ENCODE assay signal across 1 cellular context in the genomic region with DNA sequence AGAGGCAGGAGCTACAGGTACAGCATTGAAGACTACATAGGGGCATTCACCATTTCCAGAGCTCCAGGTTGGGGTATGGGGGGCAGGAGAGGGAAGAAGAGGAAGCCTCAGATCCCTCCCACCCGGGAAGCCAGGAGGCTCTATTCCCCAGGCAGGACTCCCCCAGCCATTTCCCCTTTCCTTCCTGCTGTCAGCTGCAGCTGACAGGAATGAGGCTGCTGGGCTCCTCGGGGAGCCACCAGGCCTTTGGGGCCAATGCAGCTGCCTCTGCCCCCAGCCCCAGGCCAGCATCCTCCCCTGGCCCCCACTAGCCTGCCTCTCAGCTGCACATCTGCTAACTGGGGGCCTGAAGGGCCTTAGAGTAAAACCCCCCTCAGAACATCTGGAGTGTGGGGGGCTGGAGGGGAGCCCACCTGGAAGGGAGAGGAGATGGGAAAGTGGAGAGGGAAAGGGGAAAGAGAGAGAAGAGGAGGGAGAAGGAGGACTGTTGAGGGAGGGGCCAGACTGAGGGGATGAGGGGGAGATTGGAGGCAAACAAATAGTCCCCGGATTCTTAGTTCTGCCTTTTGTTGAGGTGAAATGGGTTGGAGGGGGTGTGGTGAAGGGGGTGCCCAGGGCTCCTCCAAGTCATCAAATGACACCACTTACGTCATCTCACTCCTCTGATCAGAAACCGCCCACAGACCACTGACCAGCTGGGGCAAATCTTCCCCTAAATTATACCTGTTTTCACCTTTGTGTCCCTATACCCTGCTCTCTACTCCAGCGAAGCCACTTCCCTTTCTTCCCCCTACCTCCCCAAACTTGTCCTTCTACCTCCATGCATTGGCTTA.
TF ChIP-seq lines count a peak whose summit lies in the region.

No MANE protein-coding gene starts in this region.

TF ChIP-seq in GM12878, 131 proteins besides CTCF, POLR2A, EP300 and RAD21 (continues in another document):
- TF ChIP-seq, protein P1, sequence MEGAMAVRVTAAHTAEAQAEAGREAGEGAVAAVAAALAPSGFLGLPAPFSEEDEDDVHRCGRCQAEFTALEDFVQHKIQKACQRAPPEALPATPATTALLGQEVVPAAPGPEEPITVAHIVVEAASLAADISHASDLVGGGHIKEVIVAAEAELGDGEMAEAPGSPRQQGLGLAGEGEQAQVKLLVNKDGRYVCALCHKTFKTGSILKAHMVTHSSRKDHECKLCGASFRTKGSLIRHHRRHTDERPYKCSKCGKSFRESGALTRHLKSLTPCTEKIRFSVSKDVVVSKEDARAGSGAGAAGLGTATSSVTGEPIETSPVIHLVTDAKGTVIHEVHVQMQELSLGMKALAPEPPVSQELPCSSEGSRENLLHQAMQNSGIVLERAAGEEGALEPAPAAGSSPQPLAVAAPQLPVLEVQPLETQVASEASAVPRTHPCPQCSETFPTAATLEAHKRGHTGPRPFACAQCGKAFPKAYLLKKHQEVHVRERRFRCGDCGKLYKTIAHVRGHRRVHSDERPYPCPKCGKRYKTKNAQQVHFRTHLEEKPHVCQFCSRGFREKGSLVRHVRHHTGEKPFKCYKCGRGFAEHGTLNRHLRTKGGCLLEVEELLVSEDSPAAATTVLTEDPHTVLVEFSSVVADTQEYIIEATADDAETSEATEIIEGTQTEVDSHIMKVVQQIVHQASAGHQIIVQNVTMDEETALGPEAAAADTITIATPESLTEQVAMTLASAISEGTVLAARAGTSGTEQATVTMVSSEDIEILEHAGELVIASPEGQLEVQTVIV (IDR thresholded peaks at IDR 0.05; ENCODE audit: borderline replicate concordance, partially characterized antibody), result no peak
- no peak for TF ChIP-seq SREBF2 (IDR thresholded peaks at IDR 0.05; ENCODE audit: low read length)
- no peak for TF ChIP-seq POLR2AphosphoS5 (IDR thresholded peaks at IDR 0.05; ENCODE audit: low read length)
- TF ChIP-seq, protein P2, sequence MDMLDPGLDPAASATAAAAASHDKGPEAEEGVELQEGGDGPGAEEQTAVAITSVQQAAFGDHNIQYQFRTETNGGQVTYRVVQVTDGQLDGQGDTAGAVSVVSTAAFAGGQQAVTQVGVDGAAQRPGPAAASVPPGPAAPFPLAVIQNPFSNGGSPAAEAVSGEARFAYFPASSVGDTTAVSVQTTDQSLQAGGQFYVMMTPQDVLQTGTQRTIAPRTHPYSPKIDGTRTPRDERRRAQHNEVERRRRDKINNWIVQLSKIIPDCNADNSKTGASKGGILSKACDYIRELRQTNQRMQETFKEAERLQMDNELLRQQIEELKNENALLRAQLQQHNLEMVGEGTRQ (IDR thresholded peaks at IDR 0.05; ENCODE audit: borderline replicate concordance, low read depth, low read length), result no peak
- no peak for TF ChIP-seq SIX5 (IDR thresholded peaks at IDR 0.05; ENCODE audit: low read depth, low read length, severe bottlenecking)
- TF ChIP-seq, protein P3, sequence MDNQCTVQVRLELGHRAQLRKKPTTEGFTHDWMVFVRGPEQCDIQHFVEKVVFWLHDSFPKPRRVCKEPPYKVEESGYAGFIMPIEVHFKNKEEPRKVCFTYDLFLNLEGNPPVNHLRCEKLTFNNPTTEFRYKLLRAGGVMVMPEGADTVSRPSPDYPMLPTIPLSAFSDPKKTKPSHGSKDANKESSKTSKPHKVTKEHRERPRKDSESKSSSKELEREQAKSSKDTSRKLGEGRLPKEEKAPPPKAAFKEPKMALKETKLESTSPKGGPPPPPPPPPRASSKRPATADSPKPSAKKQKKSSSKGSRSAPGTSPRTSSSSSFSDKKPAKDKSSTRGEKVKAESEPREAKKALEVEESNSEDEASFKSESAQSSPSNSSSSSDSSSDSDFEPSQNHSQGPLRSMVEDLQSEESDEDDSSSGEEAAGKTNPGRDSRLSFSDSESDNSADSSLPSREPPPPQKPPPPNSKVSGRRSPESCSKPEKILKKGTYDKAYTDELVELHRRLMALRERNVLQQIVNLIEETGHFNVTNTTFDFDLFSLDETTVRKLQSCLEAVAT (IDR thresholded peaks at IDR 0.05), result 0 out of 2 replicates have a peak, but pooled peaks have one; percentile 34
- TF ChIP-seq ZNF384 (IDR thresholded peaks at IDR 0.05; ENCODE audit: borderline replicate concordance, low read depth, low read length), result no peak
- no peak for TF ChIP-seq CHD1 (IDR thresholded peaks at IDR 0.05; ENCODE audit: low read depth, low read length)
- TF ChIP-seq IKZF1 (conservative IDR thresholded peaks at IDR 0.05), result no peak; the same call in 1 of the 2 replicates
- no peak for TF ChIP-seq GABPA (IDR thresholded peaks at IDR 0.05; ENCODE audit: low read depth)
- no peak for TF ChIP-seq TARDBP (IDR thresholded peaks at IDR 0.05; ENCODE audit: borderline replicate concordance)
- no peak for TF ChIP-seq RCOR1 (conservative IDR thresholded peaks at IDR 0.05; ENCODE audit: low read depth, low read length)
- no peak for TF ChIP-seq HDGF (IDR thresholded peaks at IDR 0.05)
- no peak for TF ChIP-seq ASH2L (IDR thresholded peaks at IDR 0.05; ENCODE audit: borderline replicate concordance, low read depth)
- no peak for TF ChIP-seq STAT1 (conservative IDR thresholded peaks at IDR 0.05)
- no peak for TF ChIP-seq TAF1 (IDR thresholded peaks at IDR 0.05; ENCODE audit: borderline replicate concordance, low read depth, low read length)
- TF ChIP-seq WRNIP1 (IDR thresholded peaks at IDR 0.05; ENCODE audit: borderline replicate concordance, low read depth, low read length), result no peak
- no peak for TF ChIP-seq CBX3 (IDR thresholded peaks at IDR 0.05; ENCODE audit: borderline replicate concordance, low read depth)
- TF ChIP-seq RUNX3 (IDR thresholded peaks at IDR 0.05; ENCODE audit: low read length), result 0 out of 2 replicates have a peak, but pooled peaks have one; percentile 10
- TF ChIP-seq ETV6 (conservative IDR thresholded peaks at IDR 0.05 in 1 of 2, IDR thresholded peaks at IDR 0.05 in 1 of 2; ENCODE audit: borderline replicate concordance in 1 of 2, low read depth in 1 of 2), result no peak
- TF ChIP-seq, protein P4, sequence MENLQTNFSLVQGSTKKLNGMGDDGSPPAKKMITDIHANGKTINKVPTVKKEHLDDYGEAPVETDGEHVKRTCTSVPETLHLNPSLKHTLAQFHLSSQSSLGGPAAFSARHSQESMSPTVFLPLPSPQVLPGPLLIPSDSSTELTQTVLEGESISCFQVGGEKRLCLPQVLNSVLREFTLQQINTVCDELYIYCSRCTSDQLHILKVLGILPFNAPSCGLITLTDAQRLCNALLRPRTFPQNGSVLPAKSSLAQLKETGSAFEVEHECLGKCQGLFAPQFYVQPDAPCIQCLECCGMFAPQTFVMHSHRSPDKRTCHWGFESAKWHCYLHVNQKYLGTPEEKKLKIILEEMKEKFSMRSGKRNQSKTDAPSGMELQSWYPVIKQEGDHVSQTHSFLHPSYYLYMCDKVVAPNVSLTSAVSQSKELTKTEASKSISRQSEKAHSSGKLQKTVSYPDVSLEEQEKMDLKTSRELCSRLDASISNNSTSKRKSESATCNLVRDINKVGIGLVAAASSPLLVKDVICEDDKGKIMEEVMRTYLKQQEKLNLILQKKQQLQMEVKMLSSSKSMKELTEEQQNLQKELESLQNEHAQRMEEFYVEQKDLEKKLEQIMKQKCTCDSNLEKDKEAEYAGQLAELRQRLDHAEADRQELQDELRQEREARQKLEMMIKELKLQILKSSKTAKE (IDR thresholded peaks at IDR 0.05; ENCODE audit: low read depth, poor library complexity, severe bottlenecking), result no peak
- TF ChIP-seq ESRRA (IDR thresholded peaks at IDR 0.05; ENCODE audit: low read length), result no peak
- TF ChIP-seq CREB1 (IDR thresholded peaks at IDR 0.05; ENCODE audit: low read depth), result peak; percentile 54; the same call in 1 of the 2 replicates
- no peak for TF ChIP-seq ZNF217 (IDR thresholded peaks at IDR 0.05)
- no peak for TF ChIP-seq MEF2A (IDR thresholded peaks at IDR 0.05; ENCODE audit: insufficient read depth, low read depth, low read length)
- no peak for TF ChIP-seq GATAD2B (conservative IDR thresholded peaks at IDR 0.05; ENCODE audit: low read depth)
- no peak for TF ChIP-seq SRF (IDR thresholded peaks at IDR 0.05; ENCODE audit: low read depth in 2 of 2, low read length in 2 of 2)
- TF ChIP-seq, protein P5, sequence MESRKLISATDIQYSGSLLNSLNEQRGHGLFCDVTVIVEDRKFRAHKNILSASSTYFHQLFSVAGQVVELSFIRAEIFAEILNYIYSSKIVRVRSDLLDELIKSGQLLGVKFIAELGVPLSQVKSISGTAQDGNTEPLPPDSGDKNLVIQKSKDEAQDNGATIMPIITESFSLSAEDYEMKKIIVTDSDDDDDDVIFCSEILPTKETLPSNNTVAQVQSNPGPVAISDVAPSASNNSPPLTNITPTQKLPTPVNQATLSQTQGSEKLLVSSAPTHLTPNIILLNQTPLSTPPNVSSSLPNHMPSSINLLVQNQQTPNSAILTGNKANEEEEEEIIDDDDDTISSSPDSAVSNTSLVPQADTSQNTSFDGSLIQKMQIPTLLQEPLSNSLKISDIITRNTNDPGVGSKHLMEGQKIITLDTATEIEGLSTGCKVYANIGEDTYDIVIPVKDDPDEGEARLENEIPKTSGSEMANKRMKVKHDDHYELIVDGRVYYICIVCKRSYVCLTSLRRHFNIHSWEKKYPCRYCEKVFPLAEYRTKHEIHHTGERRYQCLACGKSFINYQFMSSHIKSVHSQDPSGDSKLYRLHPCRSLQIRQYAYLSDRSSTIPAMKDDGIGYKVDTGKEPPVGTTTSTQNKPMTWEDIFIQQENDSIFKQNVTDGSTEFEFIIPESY (IDR thresholded peaks at IDR 0.05), result no peak
- no peak for TF ChIP-seq PAX5 (IDR thresholded peaks at IDR 0.05; ENCODE audit: borderline replicate concordance, low read depth, low read length)
- no peak for TF ChIP-seq NR2C2 (IDR thresholded peaks at IDR 0.05; ENCODE audit: borderline replicate concordance, control insufficient read depth, insufficient read length, low read depth)
- no peak for TF ChIP-seq MEF2B (IDR thresholded peaks at IDR 0.05; ENCODE audit: partially characterized antibody, poor library complexity, severe bottlenecking)
- no peak for TF ChIP-seq YY1 (IDR thresholded peaks at IDR 0.05; ENCODE audit: low read depth, low read length)
- TF ChIP-seq KDM1A (IDR thresholded peaks at IDR 0.05; ENCODE audit: borderline replicate concordance), result no peak
- TF ChIP-seq KLF5 (IDR thresholded peaks at IDR 0.05; ENCODE audit: partially characterized antibody), result no peak
- no peak for TF ChIP-seq CBX5 (IDR thresholded peaks at IDR 0.05; ENCODE audit: low read depth)
- TF ChIP-seq, protein P6, sequence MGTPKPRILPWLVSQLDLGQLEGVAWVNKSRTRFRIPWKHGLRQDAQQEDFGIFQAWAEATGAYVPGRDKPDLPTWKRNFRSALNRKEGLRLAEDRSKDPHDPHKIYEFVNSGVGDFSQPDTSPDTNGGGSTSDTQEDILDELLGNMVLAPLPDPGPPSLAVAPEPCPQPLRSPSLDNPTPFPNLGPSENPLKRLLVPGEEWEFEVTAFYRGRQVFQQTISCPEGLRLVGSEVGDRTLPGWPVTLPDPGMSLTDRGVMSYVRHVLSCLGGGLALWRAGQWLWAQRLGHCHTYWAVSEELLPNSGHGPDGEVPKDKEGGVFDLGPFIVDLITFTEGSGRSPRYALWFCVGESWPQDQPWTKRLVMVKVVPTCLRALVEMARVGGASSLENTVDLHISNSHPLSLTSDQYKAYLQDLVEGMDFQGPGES (IDR thresholded peaks at IDR 0.05), result no peak
- no peak for TF ChIP-seq SMC3 (IDR thresholded peaks at IDR 0.05; ENCODE audit: borderline replicate concordance, low read length)
- TF ChIP-seq SP1 (IDR thresholded peaks at IDR 0.05; ENCODE audit: low read depth, low read length), result no peak
- no peak for TF ChIP-seq POLR2AphosphoS2 (IDR thresholded peaks at IDR 0.05; ENCODE audit: low read depth, low read length)
- TF ChIP-seq, protein P7, sequence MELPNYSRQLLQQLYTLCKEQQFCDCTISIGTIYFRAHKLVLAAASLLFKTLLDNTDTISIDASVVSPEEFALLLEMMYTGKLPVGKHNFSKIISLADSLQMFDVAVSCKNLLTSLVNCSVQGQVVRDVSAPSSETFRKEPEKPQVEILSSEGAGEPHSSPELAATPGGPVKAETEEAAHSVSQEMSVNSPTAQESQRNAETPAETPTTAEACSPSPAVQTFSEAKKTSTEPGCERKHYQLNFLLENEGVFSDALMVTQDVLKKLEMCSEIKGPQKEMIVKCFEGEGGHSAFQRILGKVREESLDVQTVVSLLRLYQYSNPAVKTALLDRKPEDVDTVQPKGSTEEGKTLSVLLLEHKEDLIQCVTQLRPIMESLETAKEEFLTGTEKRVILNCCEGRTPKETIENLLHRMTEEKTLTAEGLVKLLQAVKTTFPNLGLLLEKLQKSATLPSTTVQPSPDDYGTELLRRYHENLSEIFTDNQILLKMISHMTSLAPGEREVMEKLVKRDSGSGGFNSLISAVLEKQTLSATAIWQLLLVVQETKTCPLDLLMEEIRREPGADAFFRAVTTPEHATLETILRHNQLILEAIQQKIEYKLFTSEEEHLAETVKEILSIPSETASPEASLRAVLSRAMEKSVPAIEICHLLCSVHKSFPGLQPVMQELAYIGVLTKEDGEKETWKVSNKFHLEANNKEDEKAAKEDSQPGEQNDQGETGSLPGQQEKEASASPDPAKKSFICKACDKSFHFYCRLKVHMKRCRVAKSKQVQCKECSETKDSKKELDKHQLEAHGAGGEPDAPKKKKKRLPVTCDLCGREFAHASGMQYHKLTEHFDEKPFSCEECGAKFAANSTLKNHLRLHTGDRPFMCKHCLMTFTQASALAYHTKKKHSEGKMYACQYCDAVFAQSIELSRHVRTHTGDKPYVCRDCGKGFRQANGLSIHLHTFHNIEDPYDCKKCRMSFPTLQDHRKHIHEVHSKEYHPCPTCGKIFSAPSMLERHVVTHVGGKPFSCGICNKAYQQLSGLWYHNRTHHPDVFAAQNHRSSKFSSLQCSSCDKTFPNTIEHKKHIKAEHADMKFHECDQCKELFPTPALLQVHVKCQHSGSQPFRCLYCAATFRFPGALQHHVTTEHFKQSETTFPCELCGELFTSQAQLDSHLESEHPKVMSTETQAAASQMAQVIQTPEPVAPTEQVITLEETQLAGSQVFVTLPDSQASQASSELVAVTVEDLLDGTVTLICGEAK (IDR thresholded peaks at IDR 0.05; ENCODE audit: borderline replicate concordance), result no peak
- no peak for TF ChIP-seq MTA3 (IDR thresholded peaks at IDR 0.05; ENCODE audit: borderline replicate concordance, low read length)
- TF ChIP-seq CREM (IDR thresholded peaks at IDR 0.05; ENCODE audit: low read depth), result no peak
- TF ChIP-seq HDAC6 (IDR thresholded peaks at IDR 0.05; ENCODE audit: unreplicated experiment), result no peak
- no peak for TF ChIP-seq ZNF622 (IDR thresholded peaks at IDR 0.05)
- peak; percentile 50; the same call in 1 of the 2 replicates for TF ChIP-seq SPI1 (IDR thresholded peaks at IDR 0.05; ENCODE audit: borderline replicate concordance, insufficient read depth, low read depth, low read length)
- TF ChIP-seq FOS (IDR thresholded peaks at IDR 0.05; ENCODE audit: borderline replicate concordance, extremely low read depth, insufficient read length), result no peak
- no peak for TF ChIP-seq NR2C1 (IDR thresholded peaks at IDR 0.05)
- TF ChIP-seq BHLHE40 (IDR thresholded peaks at IDR 0.05; ENCODE audit: borderline replicate concordance in 1 of 2, low read depth in 2 of 2, low read length in 1 of 2), result no peak
